In genomic region chr7:74083928-74084721, GRCh38 we compare ENCODE assay signal across 8 cellular contexts. TPM values are rescaled to one million over a fixed set of nuclear protein-coding genes. Genes with fewer than 3 reads are reported as not detected.
A peak's percentile ranks its signal among the peaks of the same experiment; 100 is the strongest.
DNase-seq lines count a peak whose midpoint lies in the region; ATAC-seq and TF ChIP-seq lines count a peak whose summit lies in the region.

No MANE protein-coding gene starts in this region.

- H3K27me3 ChIP-seq in NT2/D1 (ENCODE audit: insufficient read depth, insufficient read length) (no peaks in the 10 kb centered on the region), adrenal gland (no peaks in the 10 kb centered on the region), iPS-15b (ENCODE audit: control insufficient read depth, insufficient read depth, low read length) (no peaks in the 10 kb centered on the region), skeletal muscle satellite cell (ENCODE audit: control insufficient read depth, insufficient read depth, low read length) (no peaks in the 10 kb centered on the region)

- H3K9me3 ChIP-seq in NT2/D1 (ENCODE audit: insufficient read depth, low read length) (no peaks in the 10 kb centered on the region), adrenal gland (replicated peaks in 1 of 3) (no peaks in the 10 kb centered on the region), iPS-15b (ENCODE audit: control insufficient read depth, insufficient read depth, low read length) (no peaks in the 10 kb centered on the region), skeletal muscle satellite cell (replicated peaks; ENCODE audit: low read length) (no peaks in the 10 kb centered on the region)

- DNase-seq in AG09309 (ENCODE audit: low read depth) = no peak
- no peak for DNase-seq in NT2/D1 (ENCODE audit: low read depth, low spot score)
- DNase-seq in adrenal gland = peak in 6 of 7 donors; percentile 51 to 63 (median 60)
- DNase-seq in hippocampal formation (lab: John Stamatoyannopoulos, UW) = no peak

- intact Hi-C loops in adrenal gland (cut with DNase I) = loop anchor here in 1 of 2 donors (5.0 kb wide), 1 partner anchor 98 kb away; no protein-coding TSS in a partner anchor

- ATAC-seq in GM18909 (IDR thresholded peaks at IDR 0.05; ENCODE audit: poor library complexity, unreplicated experiment) = peak; percentile 47
- peak; percentile 22 for ATAC-seq in HG03108 (IDR thresholded peaks at IDR 0.05; ENCODE audit: unreplicated experiment)

- TF ChIP-seq CTCF in AG09309 (IDR thresholded peaks at IDR 0.05; ENCODE audit: control insufficient read depth, insufficient read depth, low read depth, low read length, missing control alignments) = no peak
- no peak for TF ChIP-seq CTCF in adrenal gland (IDR thresholded peaks at IDR 0.05)

- TF ChIP-seq POLR2A in adrenal gland (IDR thresholded peaks at IDR 0.05) = peak in 1 of 2 donors; percentile 14

- peak overlapping the region; percentile 99 for H3K4me2 ChIP-seq in skeletal muscle satellite cell (ENCODE audit: low read length)

- 0 to 1% (median 0%) methylated on average over 4 to 59 of the region's 61 CpGs for WGBS in adrenal gland, 4 donors

- H3K4me1 ChIP-seq in NT2/D1 (ENCODE audit: insufficient read depth, insufficient read length) (peaks cover 11% of the 10 kb centered on the region), adrenal gland (replicated peaks in 1 of 2) (peaks cover 16 to 21% of the 10 kb centered on the region in 2 donors), iPS-15b (ENCODE audit: control insufficient read depth, insufficient read depth, low read length) (peaks cover 4% of the 10 kb centered on the region), skeletal muscle satellite cell (ENCODE audit: control insufficient read depth, insufficient read depth, low read length) (peaks cover 23% of the 10 kb centered on the region)

- H3K9ac ChIP-seq in NT2/D1 (ENCODE audit: insufficient read length, low read depth) (peak overlapping the region; percentile 85), iPS-15b (ENCODE audit: low read depth, low read length) (peak overlapping the region; percentile 73), skeletal muscle satellite cell (ENCODE audit: low read depth, low read length) (peak overlapping the region; percentile 93)

- peak overlapping the region in 3 of 5 donors; percentile 1 to 75 (median 57) for H3K27ac ChIP-seq in adrenal gland

- H3K36me3 ChIP-seq in NT2/D1 (ENCODE audit: insufficient read depth, insufficient read length, low read length) (peaks cover 23% of the 10 kb centered on the region), adrenal gland (replicated peaks in 1 of 2) (no peaks in the 10 kb centered on the region), iPS-15b (ENCODE audit: control insufficient read depth, insufficient read depth, low read length) (peaks cover 9% of the 10 kb centered on the region), skeletal muscle satellite cell (ENCODE audit: insufficient read depth, low read length) (peaks cover 23% of the 10 kb centered on the region)

- H3K4me3 ChIP-seq in AG09309 (ENCODE audit: control insufficient read depth, low read depth, low read length) (peak overlapping the region; percentile 73), NT2/D1 (ENCODE audit: insufficient read length, low read depth) (peak overlapping the region; percentile 56), adrenal gland (peak overlapping the region in 2 of 4 donors; percentile 73 to 79), iPS-15b (ENCODE audit: low read depth, low read length) (peak overlapping the region; percentile 66), skeletal muscle satellite cell (ENCODE audit: low read length) (peak overlapping the region; percentile 88)

RNA-seq across cellular contexts. Expression of gene LIMK1, which starts 0.5 kb away (rescaled TPM):
- total RNA-seq in adrenal gland = 10 to 100 TPM; 17.7 to 32.1 (median 21.4) TPM
- 10 to 100 TPM in 1 of 3 donors, 1 to 10 TPM in 2; 7.2 to 18.6 (median 8.9) TPM for polyA plus RNA-seq in adrenal gland
- 51.3 and 54.0 TPM in 2 replicates for total RNA-seq in skeletal muscle satellite cell (2012; rRNA removed)

RNA-seq across cellular contexts. Expression of gene ELN, which starts 56.2 kb away (rescaled TPM):
- 10 to 100 TPM in 6 of 8 donors, 1 to 10 TPM in 2; 7.0 to 25.6 (median 14.6) TPM for total RNA-seq in adrenal gland
- 100 to 1,000 TPM in 1 of 3 donors, 10 to 100 TPM in 1, 1 to 10 TPM in 1; 4.6 to 107 (median 33.4) TPM for polyA plus RNA-seq in adrenal gland
- total RNA-seq in skeletal muscle satellite cell (2012; rRNA removed) = 4.6 and 58.8 TPM in 2 replicates

Comparison
In these comparisons a context has a peak if more than half of its experiments do, and no peak if none do; other contexts are left out.
1. DNase-seq: peak in adrenal gland (6 of 7); none in AG09309 (single experiment), NT2/D1 (single experiment) and hippocampal formation (0 of 2).
2. Peak in every context shown above with its lines, with median percentiles within 50 percentile points of each other: H3K9ac ChIP-seq.